Comparison of ENCODE assay signal across 20 cellular contexts in genomic region chr4:69781458-69782418, GRCh38.
DNase-seq lines count a peak whose midpoint lies in the region; ATAC-seq and TF ChIP-seq lines count a peak whose summit lies in the region.
"Had no signal": no experiment of that assay in that cellular context is flagged by ENCODE, and none has a peak within 500 bp of the region (broad histone marks: within the 10 kb centered on the region; RNA-seq: fewer than 3 reads in every experiment).

No MANE protein-coding gene starts in this region.

- H4K20me1 ChIP-seq in MM.1S (ENCODE audit: insufficient read depth, low read length), result no peaks in the 10 kb centered on the region

- no peak for ATAC-seq in HG03442 (IDR thresholded peaks at IDR 0.05; ENCODE audit: unreplicated experiment)
- ATAC-seq: effector memory CD8-positive, alpha-beta T cell; K562; psoas muscle had no signal

- peaks cover 10% of the 10 kb centered on the region; the same call in 1 of the 2 replicates for H3K36me3 ChIP-seq in ACC112 (ENCODE audit: insufficient read depth, low read length)
- H3K36me3 ChIP-seq in HUES48 (ENCODE audit: control insufficient read depth, insufficient read depth, low read length), result no peaks in the 10 kb centered on the region
- no peaks in the 10 kb centered on the region for H3K36me3 ChIP-seq in MM.1S (replicated peaks; ENCODE audit: insufficient read depth, low read length)
- H3K36me3 ChIP-seq: brain microvascular endothelial cell, gastroesophageal sphincter had no signal

- H3F3A ChIP-seq in MM.1S (ENCODE audit: insufficient read depth, low read length), result no peaks in the 10 kb centered on the region

- H3K4me2 ChIP-seq in MM.1S (ENCODE audit: low read depth, low read length), result no peak overlapping the region

- H3K4me3 ChIP-seq in ACC112 (ENCODE audit: low read depth, low read length) (no peak overlapping the region), HUES48 (ENCODE audit: low read depth, low read length) (no peak overlapping the region), MM.1S (ENCODE audit: low read length) (no peak overlapping the region)
- H3K4me3 ChIP-seq: gastroesophageal sphincter, K562, psoas muscle, SK-N-MC had no signal

- in situ Hi-C loops in ACHN (cut with HindIII; ENCODE audit: low pct_ligation_motif_present, low pct_unique_long_range_greater_than_20kb, low sequenced_read_pairs), result no loop called here

- H3K79me2 ChIP-seq in ACC112 (ENCODE audit: control insufficient read depth, insufficient read depth, low read length, unreplicated experiment) (peaks cover 4% of the 10 kb centered on the region), MM.1S (ENCODE audit: low read length) (no peaks in the 10 kb centered on the region)

- no peak overlapping the region for H2AFZ ChIP-seq in ACC112 (ENCODE audit: low read length, unreplicated experiment)
- no peak overlapping the region for H2AFZ ChIP-seq in MM.1S (ENCODE audit: low read length)

- peak; percentile 9 for DNase-seq in NCI-H2081 treated with DMSO at 0.1 percent for 48 hours (lab: John Stamatoyannopoulos, UW)
- DNase-seq in SW480 (ENCODE audit: low spot score), result peak; percentile 65
- DNase-seq in HPDE6-E6E7 (ENCODE audit: extremely low spot score), result no peak
- no peak for DNase-seq in MM.1S
- DNase-seq in ACHN, result no peak
- DNase-seq: activated B cell treated with CpG ODN at 0.5 μM for 24 hours; activated CD4-positive, alpha-beta memory T cell treated with anti-CD3 and anti-CD28 coated beads for 36 hours; brain microvascular endothelial cell; effector memory CD8-positive, alpha-beta T cell; kidney glomerular epithelial cell; mammary epithelial cell; psoas muscle; stimulated activated CD4-positive, alpha-beta T cell treated with anti-CD3 and anti-CD28 coated beads, Interleukin-2, amount 100 ng/mL, for 24 hours had no signal

- no peak for TF ChIP-seq CTCF in MM.1S (IDR thresholded peaks at IDR 0.05; ENCODE audit: low read length)

- H3K27me3 ChIP-seq in ACC112 (ENCODE audit: insufficient read depth, low read length) (no peaks in the 10 kb centered on the region), HUES48 (ENCODE audit: control insufficient read depth, insufficient read depth, low read length) (no peaks in the 10 kb centered on the region), MM.1S (replicated peaks; ENCODE audit: insufficient read depth, low read length) (no peaks in the 10 kb centered on the region)
- H3K27me3 ChIP-seq: brain microvascular endothelial cell, gastroesophageal sphincter had no signal

- H3K9ac ChIP-seq in HUES48 (ENCODE audit: low read depth, low read length) (no peak overlapping the region), MM.1S (ENCODE audit: low read length) (no peak overlapping the region)

- H3K27ac ChIP-seq in ACC112 (ENCODE audit: low read depth, low read length) (peak overlapping the region; percentile 18; the same call in 1 of the 2 replicates), HUES48 (ENCODE audit: low read depth, low read length) (peak overlapping the region; percentile 66), MM.1S (ENCODE audit: low read length) (no peak overlapping the region)
- H3K27ac ChIP-seq: brain microvascular endothelial cell, C4-2B, gastroesophageal sphincter, psoas muscle, SK-N-MC had no signal

- H3K9me3 ChIP-seq in HUES48 (ENCODE audit: control insufficient read depth, insufficient read depth, low read length), result no peaks in the 10 kb centered on the region; the same call in 1 of the 2 replicates
- no peaks in the 10 kb centered on the region for H3K9me3 ChIP-seq in MM.1S (replicated peaks; ENCODE audit: insufficient read depth, low read length)
- H3K9me3 ChIP-seq: gastroesophageal sphincter, psoas muscle had no signal

- peaks cover 37% of the 10 kb centered on the region for H3K4me1 ChIP-seq in ACC112 (ENCODE audit: control insufficient read depth, insufficient read depth, low read length, unreplicated experiment)
- H3K4me1 ChIP-seq in HUES48 (ENCODE audit: control insufficient read depth, insufficient read depth, low read length), result no peaks in the 10 kb centered on the region
- H3K4me1 ChIP-seq in MM.1S (ENCODE audit: low read length), result no peaks in the 10 kb centered on the region
- H3K4me1 ChIP-seq: gastroesophageal sphincter, psoas muscle had no signal

- H3K9me2 ChIP-seq in MM.1S (replicated peaks; ENCODE audit: insufficient read depth, low read length), result no peaks in the 10 kb centered on the region

Comparison
In these comparisons a context has a peak if more than half of its experiments do, and no peak if none do; other contexts are left out.
1. DNase-seq: peak in NCI-H2081 treated with DMSO at 0.1 percent for 48 hours (single experiment) and SW480 (single experiment); none in HPDE6-E6E7 (single experiment), MM.1S (single experiment) and ACHN (single experiment).